9 cellular contexts compared by ENCODE assay signal in genomic region chr9:130036099-130036498, GRCh38. TPM values are rescaled to one million over a fixed set of nuclear protein-coding genes. Genes with fewer than 3 reads are reported as not detected.
DNase-seq lines count a peak whose midpoint lies in the region; TF ChIP-seq lines count a peak whose summit lies in the region.
"Had no signal": no experiment of that assay in that cellular context is flagged by ENCODE, and none has a peak within 500 bp of the region (broad histone marks: within the 10 kb centered on the region; RNA-seq: fewer than 3 reads in every experiment).

No MANE protein-coding gene starts in this region.

- H3K79me2 ChIP-seq in OCI-LY7 (ENCODE audit: insufficient read depth, low read depth, low read length) = peaks cover 95% of the 10 kb centered on the region

- no peaks in the 10 kb centered on the region for H3K27me3 ChIP-seq in colonic mucosa
- H3K27me3 ChIP-seq in testis = no peaks in the 10 kb centered on the region
- H3K27me3 ChIP-seq: neural progenitor cell had no signal

- BruUV-seq in OCI-LY7 (replicated peaks; lab: Mats Ljungman, UMichigan) = no TSS peak

- H3K27ac ChIP-seq in OCI-LY7 (ENCODE audit: low read depth, low read length, poor library complexity, severe bottlenecking) (peak overlapping the region; percentile 54), colonic mucosa (peak overlapping the region; percentile 38), testis (no peak overlapping the region)
- H3K27ac ChIP-seq: neural progenitor cell had no signal

- H3K36me3 ChIP-seq in OCI-LY7 (ENCODE audit: insufficient read depth, low read length) (peaks cover 26% of the 10 kb centered on the region), colonic mucosa (no peaks in the 10 kb centered on the region), testis (ENCODE audit: low read depth, missing control alignments) (no peaks in the 10 kb centered on the region)
- H3K36me3 ChIP-seq: neural progenitor cell had no signal

- H3K4me2 ChIP-seq in OCI-LY7 (ENCODE audit: low read length) = peak overlapping the region; percentile 52
- H3K4me2 ChIP-seq: neural progenitor cell had no signal

- no peaks in the 10 kb centered on the region for H3K9me2 ChIP-seq in OCI-LY7 (ENCODE audit: insufficient read depth, low read length)

- H3K4me1 ChIP-seq in OCI-LY7 (ENCODE audit: insufficient read depth, low read length, poor library complexity, severe bottlenecking) (peaks cover 84% of the 10 kb centered on the region), colonic mucosa (peaks cover 6% of the 10 kb centered on the region), testis (peaks cover 25% of the 10 kb centered on the region)

- POLR2A ChIA-PET in OCI-LY7 (lab: Charles Lee) = interaction anchor here (0.8 to 1.2 kb wide), 3 partner anchors 26 to 147 kb away, joined by 3 to 9 read pairs (median 6); no protein-coding TSS in a partner anchor

- TF ChIP-seq POLR2A in testis (IDR thresholded peaks at IDR 0.05) = no peak

- no peak overlapping the region for H2AFZ ChIP-seq in OCI-LY7 (ENCODE audit: low read length)
- H2AFZ ChIP-seq: neural progenitor cell had no signal

- CTCF ChIA-PET in OCI-LY7 (lab: Charles Lee; ENCODE audit: unreplicated experiment) = no interaction called here

- no peak overlapping the region for H3K9ac ChIP-seq in colonic mucosa (ENCODE audit: low read depth in 2 of 2, low read length in 2 of 2)
- H3K9ac ChIP-seq: neural progenitor cell had no signal

- H3K4me3 ChIP-seq in OCI-LY7 (ENCODE audit: low read depth, low read length, poor library complexity, severe bottlenecking) (peak overlapping the region; percentile 11), colonic mucosa (no peak overlapping the region), testis (no peak overlapping the region)
- H3K4me3 ChIP-seq: neural progenitor cell had no signal

- H3K9me3 ChIP-seq in OCI-LY7 (ENCODE audit: low read length) (no peaks in the 10 kb centered on the region), colonic mucosa (no peaks in the 10 kb centered on the region), testis (no peaks in the 10 kb centered on the region)

- DNase-seq in GM03348 (ENCODE audit: low spot score) (peak; percentile 33), OCI-LY7 (ENCODE audit: low spot score) (no peak), colonic mucosa (no peak), pulmonary artery endothelial cell (ENCODE audit: low read depth, low spot score) (peak; percentile 35), testis (no peak), anterior cingulate cortex (lab: John Stamatoyannopoulos, UW) (no peak), NCI-H2081 (lab: John Stamatoyannopoulos, UW) (no peak)
- DNase-seq: foreskin melanocyte had no signal

- no peak for TF ChIP-seq CTCF in OCI-LY7 (conservative IDR thresholded peaks at IDR 0.05; ENCODE audit: low read length)
- TF ChIP-seq CTCF in colonic mucosa (IDR thresholded peaks at IDR 0.05) = no peak
- TF ChIP-seq CTCF in testis (IDR thresholded peaks at IDR 0.05) = no peak

- H4K20me1 ChIP-seq in OCI-LY7 (ENCODE audit: insufficient read depth, low read length) = peaks cover 22% of the 10 kb centered on the region; the same call in 1 of the 2 replicates

- intact Hi-C loops in OCI-LY7 (cut with micrococcal nuclease; ENCODE audit: unreplicated experiment) = no loop called here
- intact Hi-C loops in colonic mucosa (cut with DNase I) = no loop called here
- intact Hi-C loops in testis (cut with DNase I; ENCODE audit: low total_unique reads) = no loop called here

RNA-seq across cellular contexts. Expression of gene FNBP1, which starts 6.9 kb away (rescaled TPM):
- 93.3 and 117 TPM in 2 replicates for total RNA-seq in OCI-LY7 (2014; rRNA removed; shearing (Covaris generic))
- total RNA-seq in OCI-LY7 (2022) = 164 and 168 TPM in 2 replicates
- total RNA-seq in colonic mucosa = 10 to 100 TPM; 24.7 to 55.5 TPM
- total RNA-seq in pulmonary artery endothelial cell = 29.7 and 36.5 TPM in 2 replicates
- total RNA-seq in testis = 10 to 100 TPM; 76.6 to 89.2 TPM
- 37.9 TPM for polyA plus RNA-seq in testis (ENCODE audit: insufficient read depth, low read depth, low replicate concordance)

RNA-seq across cellular contexts. Expression of gene GPR107, which starts 17.6 kb away (rescaled TPM):
- 8.7 and 10.4 TPM in 2 replicates for total RNA-seq in OCI-LY7 (2014; rRNA removed; shearing (Covaris generic))
- 24.3 and 28.8 TPM in 2 replicates for total RNA-seq in OCI-LY7 (2022)
- 10 to 100 TPM; 42.2 to 51.2 TPM for total RNA-seq in colonic mucosa
- total RNA-seq in pulmonary artery endothelial cell = 22.0 and 62.2 TPM in 2 replicates
- total RNA-seq in testis = 10 to 100 TPM; 49.1 to 53.4 TPM
- polyA plus RNA-seq in testis (ENCODE audit: insufficient read depth, low read depth, low replicate concordance) = 41.1 TPM

Comparison
In these comparisons a context has a peak if more than half of its experiments do, and no peak if none do; other contexts are left out.
1. DNase-seq: peak in GM03348 (single experiment) and pulmonary artery endothelial cell (single experiment); none in OCI-LY7 (single experiment), colonic mucosa (single experiment), testis (single experiment), anterior cingulate cortex (0 of 58) and NCI-H2081 (0 of 2).
2. H3K27ac ChIP-seq: peak in OCI-LY7 (single experiment) and colonic mucosa (single experiment); none in testis (0 of 2).